ENCODE assay signal across 9 cellular contexts in genomic region chr4:40976343-40976742, GRCh38.
DNase-seq lines count a peak whose midpoint lies in the region; ATAC-seq and TF ChIP-seq lines count a peak whose summit lies in the region.
"Had no signal": no experiment of that assay in that cellular context is flagged by ENCODE, and none has a peak within 500 bp of the region (broad histone marks: within the 10 kb centered on the region; RNA-seq: fewer than 3 reads in every experiment).

No MANE protein-coding gene starts in this region.

- no peak overlapping the region for H3K9ac ChIP-seq in KMS-11

- H3K27ac ChIP-seq in KMS-11 (no peak overlapping the region), SJCRH30 (no peak overlapping the region), psoas muscle (no peak overlapping the region)

- H3K27me3 ChIP-seq in KMS-11 (ENCODE audit: insufficient read depth, low read depth) = no peaks in the 10 kb centered on the region
- H3K27me3 ChIP-seq in SJCRH30 = no peaks in the 10 kb centered on the region
- H3K27me3 ChIP-seq in psoas muscle (ENCODE audit: insufficient read depth in 3 of 3, low read length in 2 of 3) = no peaks in the 10 kb centered on the region

- ATAC-seq in psoas muscle (peak in 2 of 4 donors; percentile 57 to 62), GM18498 (IDR thresholded peaks at IDR 0.05; ENCODE audit: unreplicated experiment) (no peak), HG02571 (IDR thresholded peaks at IDR 0.05; ENCODE audit: unreplicated experiment) (no peak)

- no peaks in the 10 kb centered on the region for H3K9me3 ChIP-seq in SJCRH30 (replicated peaks)
- no peaks in the 10 kb centered on the region for H3K9me3 ChIP-seq in psoas muscle

- H2AFZ ChIP-seq in KMS-11 (ENCODE audit: low read depth) = no peak overlapping the region

- peak; percentile 17 for DNase-seq in activated CD4-positive, alpha-beta T cell treated with anti-CD3 and anti-CD28 coated beads for 48 hours
- no peak for DNase-seq in activated CD4-positive, alpha-beta T cell treated with anti-CD3 and anti-CD28 coated beads, Interleukin-2, amount 50 U/mL, for 4 hours
- peak; percentile 62 to 85 for DNase-seq in SJCRH30
- peak; percentile 79 for DNase-seq in fibroblast of pulmonary artery (ENCODE audit: low read depth)
- no peak for DNase-seq in psoas muscle
- DNase-seq: activated naive CD8-positive, alpha-beta T cell treated with anti-CD3 and anti-CD28 coated beads, Interleukin-2, amount 10 ng/mL, durations not matched to agents 7 days and 5 days had no signal

- intact Hi-C loops in psoas muscle (cut with DNase I) = loop anchor here (5.0 kb wide), 2 partner anchors 49 to 236 kb away; partner anchors contain the start of gene APBB2 (in 1 of the 2)

- no peaks in the 10 kb centered on the region for H3K79me2 ChIP-seq in KMS-11 (ENCODE audit: insufficient read depth, low read depth)

- H3K4me3 ChIP-seq in KMS-11 (IDR thresholded peaks at IDR 0.05; ENCODE audit: insufficient read depth, low read depth, low read length) (no peak overlapping the region), SJCRH30 (no peak overlapping the region), fibroblast of pulmonary artery (replicated peaks; ENCODE audit: low read depth, low read length) (no peak overlapping the region), psoas muscle (no peak overlapping the region)

- H3K4me2 ChIP-seq in KMS-11 = no peak overlapping the region

- H3K36me3 ChIP-seq in KMS-11 (ENCODE audit: insufficient read depth) (no peaks in the 10 kb centered on the region), SJCRH30 (peaks cover 15% of the 10 kb centered on the region), psoas muscle (ENCODE audit: insufficient read depth in 1 of 2, low read depth in 1 of 2) (no peaks in the 10 kb centered on the region)

- H3K4me1 ChIP-seq in KMS-11 (ENCODE audit: low read depth, poor library complexity, severe bottlenecking) = no peaks in the 10 kb centered on the region
- peaks cover 6% of the 10 kb centered on the region for H3K4me1 ChIP-seq in SJCRH30
- no peaks in the 10 kb centered on the region for H3K4me1 ChIP-seq in psoas muscle

- no peaks in the 10 kb centered on the region for H4K20me1 ChIP-seq in KMS-11 (ENCODE audit: insufficient read depth)

- TF ChIP-seq CTCF in KMS-11 (conservative IDR thresholded peaks at IDR 0.05; ENCODE audit: low read depth, low read length) (peak; percentile 69), fibroblast of pulmonary artery (IDR thresholded peaks at IDR 0.05; ENCODE audit: low read length, missing control alignments) (peak; percentile 73), psoas muscle (IDR thresholded peaks at IDR 0.05) (peak; percentile 64)

Comparison
In these comparisons a context has a peak if more than half of its experiments do, and no peak if none do; other contexts are left out.
1. DNase-seq: peak in activated CD4-positive, alpha-beta T cell treated with anti-CD3 and anti-CD28 coated beads for 48 hours (single experiment), SJCRH30 (2 of 2) and fibroblast of pulmonary artery (single experiment); none in activated CD4-positive, alpha-beta T cell treated with anti-CD3 and anti-CD28 coated beads, Interleukin-2, amount 50 U/mL, for 4 hours (0 of 2) and psoas muscle (0 of 2).
2. Peak in every context shown above with its lines, with median percentiles within 50 percentile points of each other: CTCF ChIP-seq.